In the genomic region with DNA sequence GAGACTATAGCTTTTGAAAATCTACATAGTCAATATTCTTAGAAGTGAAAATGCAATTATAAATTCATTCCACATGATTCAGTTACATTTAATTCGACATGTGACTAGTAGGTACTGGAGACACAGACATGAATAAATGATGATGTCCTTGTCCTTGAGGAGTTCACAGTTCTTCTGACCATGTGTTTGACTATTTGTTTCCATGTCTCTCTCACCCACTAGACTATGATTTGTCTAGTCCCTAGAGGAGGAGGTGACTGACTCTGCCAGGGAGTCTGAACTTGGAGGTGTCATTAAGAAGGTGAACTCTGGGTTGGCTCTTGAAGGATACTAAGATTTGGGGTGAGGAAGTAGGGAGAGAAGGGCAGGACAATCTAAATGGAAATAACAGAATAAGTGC, we compare ENCODE assay signal across 13 cellular contexts.
"Had no signal": no experiment of that assay in that cellular context is flagged by ENCODE, and none has a peak within 500 bp of the region (broad histone marks: within the 10 kb centered on the region; RNA-seq: fewer than 3 reads in every experiment).

No MANE protein-coding gene starts in this region.

- H3K27ac ChIP-seq: neural progenitor cell, ovary, SK-N-MC had no signal

- DNase-seq: activated CD4-positive, alpha-beta T cell treated with anti-CD3 and anti-CD28 coated beads, Interleukin-2, amount 50 U/mL, for 4 hours; activated CD8-positive, alpha-beta memory T cell treated with anti-CD3 and anti-CD28 coated beads, Interleukin-2, amount 10 ng/mL, durations not matched to agents 7 days and 5 days; activated effector memory CD4-positive, alpha-beta T cell treated with Interleukin-2 at 50 U/mL for 16 hours; activated T-cell treated with anti-CD3 and anti-CD28 coated beads, Interleukin-2, amount 50 U/mL, for 24 hours; esophagus squamous epithelium; retina; small intestine; substantia nigra had no signal

- H3K9ac ChIP-seq: neural progenitor cell had no signal

- ATAC-seq: activated CD8-positive, alpha-beta memory T cell treated with anti-CD3 and anti-CD28 coated beads, Interleukin-2, amount 10 ng/mL, durations not matched to agents 7 days and 5 days; stimulated activated effector memory CD8-positive, alpha-beta T cell treated with anti-CD3 and anti-CD28 coated beads, Interleukin-12 subunit alpha, Interleukin-12 subunit beta, amount 100 ng/mL, for 72 hours had no signal

- H3K27me3 ChIP-seq: breast epithelium, esophagus squamous epithelium, neural progenitor cell, ovary had no signal

- H2AFZ ChIP-seq: neural progenitor cell had no signal

- H3K4me1 ChIP-seq: breast epithelium had no signal

- H3K9me3 ChIP-seq: breast epithelium, esophagus squamous epithelium, ovary had no signal

- H3K4me3 ChIP-seq: breast epithelium, esophagus squamous epithelium, neural progenitor cell, ovary, SK-N-MC had no signal

- H3K4me2 ChIP-seq: neural progenitor cell had no signal

- H3K36me3 ChIP-seq: breast epithelium, esophagus squamous epithelium, neural progenitor cell, ovary had no signal
